28 cellular contexts compared by ENCODE assay signal in the genomic region with DNA sequence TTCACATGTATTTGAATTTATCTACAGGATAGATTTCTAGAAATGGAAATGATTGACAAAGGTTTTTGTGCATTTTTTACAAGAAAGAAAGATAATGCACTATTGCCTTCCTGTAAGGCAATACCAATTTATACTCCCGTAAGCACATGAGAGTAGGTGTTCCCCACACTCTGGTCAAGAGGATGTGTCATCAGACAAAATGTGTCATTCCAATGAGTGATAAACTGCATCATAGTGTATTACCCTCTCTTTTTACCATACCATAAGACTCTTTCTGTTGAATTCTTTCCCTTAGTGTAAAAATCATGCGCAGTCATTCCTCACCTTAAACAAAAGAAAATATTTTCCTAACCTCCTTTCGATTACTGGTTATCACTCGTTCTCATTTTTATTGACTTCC.
"Had no signal": no experiment of that assay in that cellular context is flagged by ENCODE, and none has a peak within 500 bp of the region (broad histone marks: within the 10 kb centered on the region; RNA-seq: fewer than 3 reads in every experiment).

No MANE protein-coding gene starts in this region.

- H3K9me3 ChIP-seq: adrenal gland, gastrocnemius medialis, pancreas, prostate gland, uterus had no signal

- H3K36me3 ChIP-seq: adrenal gland, gastrocnemius medialis, pancreas, prostate gland, uterus had no signal

- H3K4me2 ChIP-seq: hepatocyte had no signal

- H2AFZ ChIP-seq: hepatocyte had no signal

- H3K4me1 ChIP-seq: adrenal gland, gastrocnemius medialis, pancreas, prostate gland, uterus had no signal

- H3K27me3 ChIP-seq: adrenal gland, gastrocnemius medialis, hepatocyte, uterus had no signal

- DNase-seq: activated CD4-positive, alpha-beta T cell treated with anti-CD3 and anti-CD28 coated beads for 48 hours; activated CD4-positive, alpha-beta T cell treated with anti-CD3 and anti-CD28 coated beads, Interleukin-2, amount 50 U/mL, for 48 hours; activated CD8-positive, alpha-beta memory T cell treated with anti-CD3 and anti-CD28 coated beads for 24 hours; activated effector memory CD4-positive, alpha-beta T cell treated with anti-CD3 and anti-CD28 coated beads, Interleukin-2, amount 50 U/mL, for 16 hours; activated naive CD4-positive, alpha-beta T cell treated with anti-CD3 and anti-CD28 coated beads for 36 hours; activated naive CD8-positive, alpha-beta T cell treated with anti-CD3 and anti-CD28 coated beads for 36 hours; adrenal gland; aorta; central memory CD4-positive, alpha-beta T cell; endodermal cell; gastrocnemius medialis; kidney; left colon; naive B cell; nucleus accumbens; pancreas; retina; stimulated activated CD4-positive, alpha-beta T cell treated with anti-CD3 and anti-CD28 coated beads, Interleukin-12 subunit alpha, Interleukin-12 subunit beta, amount 100 ng/mL, for 4 hours; stimulated activated CD4-positive, alpha-beta T cell treated with anti-CD3 and anti-CD28 coated beads, Interleukin-4, amount 100 ng/mL, for 24 hours; substantia nigra; uterus had no signal

- FAIRE-seq: kidney, pancreas had no signal

- H3K27ac ChIP-seq: adrenal gland, epithelial cell of prostate, gastrocnemius medialis, hepatocyte, pancreas, prostate gland, skin epidermis, uterus, VCaP had no signal

- ATAC-seq: gastrocnemius medialis; left colon; pancreas; sciatic nerve; stimulated activated effector memory CD8-positive, alpha-beta T cell treated with anti-CD3 and anti-CD28 coated beads, Interleukin-12 subunit alpha, Interleukin-12 subunit beta, amount 100 ng/mL, for 72 hours had no signal

- H3K4me3 ChIP-seq: adrenal gland, gastrocnemius medialis, hepatocyte, pancreas, prostate gland, skin epidermis, uterus had no signal

- H3K79me2 ChIP-seq: hepatocyte had no signal
